Comparison of ENCODE assay signal across 10 cellular contexts in the genomic region with DNA sequence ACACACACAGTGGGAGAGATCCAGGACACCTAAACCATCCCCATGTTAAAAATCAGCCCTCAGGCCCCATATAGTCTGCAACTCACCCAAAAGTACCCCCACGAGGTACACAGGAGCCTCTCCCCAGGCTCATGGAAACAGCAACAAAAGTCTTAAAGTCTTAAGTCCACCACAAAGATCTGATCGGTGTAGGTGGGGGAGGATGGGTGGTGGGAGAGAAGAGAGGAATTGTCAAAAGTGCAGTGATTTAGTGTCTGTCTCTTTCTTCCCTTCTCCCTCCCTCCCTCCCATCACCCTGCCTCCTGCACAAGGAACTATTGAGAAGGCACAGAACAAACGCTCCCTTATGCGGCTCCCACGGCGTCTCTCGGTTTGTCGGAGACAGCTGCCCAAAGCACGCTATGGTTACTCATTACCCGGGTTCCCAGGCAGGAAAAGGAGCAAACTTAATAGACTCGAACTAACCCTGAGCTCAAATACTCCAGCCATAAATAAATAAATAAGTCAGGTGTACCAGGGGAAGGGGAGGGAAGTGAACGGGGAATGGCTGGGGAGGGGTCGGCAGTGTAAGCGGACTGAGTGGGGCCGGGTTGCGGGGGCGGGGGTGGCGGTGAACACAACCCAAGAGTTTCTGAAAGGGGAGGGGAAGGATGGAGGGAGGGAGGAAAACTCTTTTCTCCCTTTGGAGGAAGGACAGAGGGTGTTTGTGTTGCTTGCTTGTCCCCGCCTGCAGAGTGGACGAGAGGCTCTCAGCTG.
DNase-seq lines count a peak whose midpoint lies in the region; TF ChIP-seq lines count a peak whose summit lies in the region.
"Had no signal": no experiment of that assay in that cellular context is flagged by ENCODE, and none has a peak within 500 bp of the region (broad histone marks: within the 10 kb centered on the region; RNA-seq: fewer than 3 reads in every experiment).

No MANE protein-coding gene starts in this region.

- POLR2A ChIA-PET in A673 (lab: Charles Lee; ENCODE audit: low non-redundant PET) = interaction anchor here (0.6 kb wide), 1 partner anchor 84 kb away, joined by 3 read pairs; no protein-coding TSS in a partner anchor

- H3K27ac Mint-ChIP-seq in type B pancreatic cell = peak overlapping the region; percentile 60
- H3K27ac Mint-ChIP-seq: dendritic cell treated with granulocyte-macrophage colony-stimulating factor and Interleukin-4, amounts not matched to agents 40 ng/mL and 50 ng/mL, for 4 days had no signal

- no peaks in the 10 kb centered on the region for H3K36me3 ChIP-seq in kidney epithelial cell (ENCODE audit: control insufficient read depth, insufficient read depth, low read length)
- no peaks in the 10 kb centered on the region for H3K36me3 ChIP-seq in A673 (ENCODE audit: insufficient read depth, low read length, poor library complexity, severe bottlenecking)

- H3K36me3 Mint-ChIP-seq in type B pancreatic cell = no peaks in the 10 kb centered on the region

- TF ChIP-seq CTCF in kidney epithelial cell (IDR thresholded peaks at IDR 0.05; ENCODE audit: insufficient read depth, low read length, poor library complexity, severe bottlenecking) (no peak), type B pancreatic cell (conservative IDR thresholded peaks at IDR 0.05) (no peak), A673 (conservative IDR thresholded peaks at IDR 0.05; ENCODE audit: low read depth, low read length) (no peak)

- H3K27ac ChIP-seq in A673 (ENCODE audit: low read depth, low read length, poor library complexity, severe bottlenecking) = no peak overlapping the region

- BruUV-seq in A673 (replicated peaks; lab: Mats Ljungman, UMichigan) = no TSS peak

- peak overlapping the region; percentile 70 for H3K4me3 Mint-ChIP-seq in type B pancreatic cell
- H3K4me3 Mint-ChIP-seq: dendritic cell treated with granulocyte-macrophage colony-stimulating factor and Interleukin-4, amounts not matched to agents 40 ng/mL and 50 ng/mL, for 4 days had no signal

- H3K27me3 ChIP-seq in kidney epithelial cell (ENCODE audit: control insufficient read depth, insufficient read depth, low read length) = no peaks in the 10 kb centered on the region
- H3K27me3 ChIP-seq in A673 (replicated peaks; ENCODE audit: insufficient read depth, low read depth, low read length, poor library complexity) = no peaks in the 10 kb centered on the region

- H3K9me3 ChIP-seq in A673 (ENCODE audit: low read depth, low read length, poor library complexity, severe bottlenecking) = no peaks in the 10 kb centered on the region

- DNase-seq in DMS153 treated with DMSO at 0.1 percent for 48 hours (lab: John Stamatoyannopoulos, UW; ENCODE audit: unreplicated experiment) (peak; percentile 15), DMS153 (lab: John Stamatoyannopoulos, UW) (no peak), amygdala (lab: John Stamatoyannopoulos, UW) (peak in 52 of 56 donors; percentile 12 to 89 (median 74)), kidney epithelial cell (ENCODE audit: low read depth) (peak; percentile 96), type B pancreatic cell (ENCODE audit: extremely low spot score, unreplicated experiment) (no peak), T-helper 2 cell (no peak), A673 (ENCODE audit: low spot score) (no peak), germinal center (ENCODE audit: low spot score) (no peak)
- DNase-seq: 8988T had no signal

- H3K27me3 Mint-ChIP-seq in type B pancreatic cell = no peaks in the 10 kb centered on the region

- CTCF ChIA-PET in A673 (lab: Charles Lee) = no interaction called here

- intact Hi-C loops in A673 (cut with micrococcal nuclease; ENCODE audit: unreplicated experiment) = no loop called here

- H3K4me3 ChIP-seq in kidney epithelial cell (ENCODE audit: low read depth, low read length) (no peak overlapping the region), A673 (ENCODE audit: low read depth, low read length, poor library complexity, severe bottlenecking) (no peak overlapping the region)

- peaks cover 51% of the 10 kb centered on the region for H3K4me1 Mint-ChIP-seq in type B pancreatic cell (ENCODE audit: unreplicated experiment)

- no peaks in the 10 kb centered on the region for H3K9me3 Mint-ChIP-seq in type B pancreatic cell
- H3K9me3 Mint-ChIP-seq: dendritic cell treated with granulocyte-macrophage colony-stimulating factor and Interleukin-4, amounts not matched to agents 40 ng/mL and 50 ng/mL, for 4 days had no signal

- H3K4me1 ChIP-seq in A673 (ENCODE audit: insufficient read depth, low read length, poor library complexity, severe bottlenecking) = no peaks in the 10 kb centered on the region

Comparison
In these comparisons a context has a peak if more than half of its experiments do, and no peak if none do; other contexts are left out.
1. DNase-seq: peak in DMS153 treated with DMSO at 0.1 percent for 48 hours (single experiment), amygdala (52 of 56) and kidney epithelial cell (single experiment); none in DMS153 (single experiment), type B pancreatic cell (single experiment), T-helper 2 cell (0 of 5), A673 (single experiment) and germinal center (single experiment).